ENCODE assay signal across 19 cellular contexts in the genomic region with DNA sequence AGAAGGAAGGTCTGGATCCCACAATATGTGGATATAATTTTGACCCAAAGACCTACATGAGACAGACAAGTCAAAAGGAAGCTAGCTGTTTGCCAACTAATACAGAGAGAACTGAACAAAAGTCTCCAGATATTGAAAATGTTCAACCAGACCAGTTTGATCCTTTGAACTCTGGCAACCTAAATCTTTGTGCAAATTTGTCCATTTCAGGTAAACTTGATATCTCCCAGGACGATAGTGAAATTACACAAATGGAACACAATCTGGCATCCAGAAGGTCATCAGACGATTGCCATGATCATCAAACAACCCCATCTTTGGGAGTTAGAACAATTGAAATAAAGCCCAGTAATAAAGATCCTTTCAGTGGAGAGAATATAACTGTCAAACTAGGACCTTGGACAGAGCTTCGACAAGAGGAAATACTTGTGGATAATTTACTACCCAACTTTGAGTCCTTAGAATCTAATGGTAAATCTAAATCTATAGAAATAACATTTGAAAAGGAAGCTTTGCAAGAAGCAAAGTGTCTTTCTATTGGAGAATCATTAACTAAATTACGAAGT.
"Had no signal": no experiment of that assay in that cellular context is flagged by ENCODE, and none has a peak within 500 bp of the region (broad histone marks: within the 10 kb centered on the region; RNA-seq: fewer than 3 reads in every experiment).

No MANE protein-coding gene starts in this region.

- H3K4me1 ChIP-seq: esophagus muscularis mucosa, gastroesophageal sphincter, spleen, upper lobe of left lung had no signal

- DNase-seq: activated CD4-positive, alpha-beta memory T cell treated with anti-CD3 and anti-CD28 coated beads, Interleukin-2, amount 10 ng/mL, durations not matched to agents 7 days and 5 days; activated CD4-positive, alpha-beta T cell treated with anti-CD3 and anti-CD28 coated beads, Interleukin-2, amount 10 ng/mL, durations not matched to agents 24 days and 14 days; activated effector memory CD4-positive, alpha-beta T cell treated with Interleukin-2 at 50 U/mL for 16 hours; activated naive CD4-positive, alpha-beta T cell treated with anti-CD3 and anti-CD28 coated beads, Interleukin-2, amount 10 ng/mL, durations not matched to agents 7 days and 5 days; activated T-cell treated with anti-CD3 and anti-CD28 coated beads, Interleukin-2, amount 50 U/mL, for 72 hours; anterior cingulate cortex; central memory CD4-positive, alpha-beta T cell; dorsolateral prefrontal cortex; head of caudate nucleus; hypothalamus; naive thymus-derived CD8-positive, alpha-beta T cell; retina; spleen; stimulated activated CD4-positive, alpha-beta T cell treated with anti-CD3 and anti-CD28 coated beads, Interleukin-4, amount 100 ng/mL, for 24 hours; stimulated activated naive CD8-positive, alpha-beta T cell treated with anti-CD3 and anti-CD28 coated beads, Interleukin-15, Interleukin-2, amounts not matched to agents 100 U/mL and 50 U/mL, for 24 hours; upper lobe of left lung had no signal

- H3K9me3 ChIP-seq: esophagus muscularis mucosa, gastroesophageal sphincter, spleen, upper lobe of left lung had no signal

- H3K27ac ChIP-seq: dorsolateral prefrontal cortex, esophagus muscularis mucosa, gastroesophageal sphincter, spleen, upper lobe of left lung had no signal

- H3K4me3 ChIP-seq: dorsolateral prefrontal cortex, esophagus muscularis mucosa, gastroesophageal sphincter, lung, spleen, upper lobe of left lung had no signal

- ATAC-seq: activated T-cell treated with anti-CD3 and anti-CD28 coated beads, Interleukin-2, amount 50 U/mL, for 72 hours; gastroesophageal sphincter; naive thymus-derived CD8-positive, alpha-beta T cell; stimulated activated naive CD8-positive, alpha-beta T cell treated with anti-CD3 and anti-CD28 coated beads, Interleukin-15, Interleukin-2, amounts not matched to agents 100 U/mL and 50 U/mL, for 24 hours had no signal

- H3K27me3 ChIP-seq: dorsolateral prefrontal cortex, esophagus muscularis mucosa, gastroesophageal sphincter, spleen, upper lobe of left lung had no signal
